Comparison of ENCODE assay signal across 8 cellular contexts in the genomic region with DNA sequence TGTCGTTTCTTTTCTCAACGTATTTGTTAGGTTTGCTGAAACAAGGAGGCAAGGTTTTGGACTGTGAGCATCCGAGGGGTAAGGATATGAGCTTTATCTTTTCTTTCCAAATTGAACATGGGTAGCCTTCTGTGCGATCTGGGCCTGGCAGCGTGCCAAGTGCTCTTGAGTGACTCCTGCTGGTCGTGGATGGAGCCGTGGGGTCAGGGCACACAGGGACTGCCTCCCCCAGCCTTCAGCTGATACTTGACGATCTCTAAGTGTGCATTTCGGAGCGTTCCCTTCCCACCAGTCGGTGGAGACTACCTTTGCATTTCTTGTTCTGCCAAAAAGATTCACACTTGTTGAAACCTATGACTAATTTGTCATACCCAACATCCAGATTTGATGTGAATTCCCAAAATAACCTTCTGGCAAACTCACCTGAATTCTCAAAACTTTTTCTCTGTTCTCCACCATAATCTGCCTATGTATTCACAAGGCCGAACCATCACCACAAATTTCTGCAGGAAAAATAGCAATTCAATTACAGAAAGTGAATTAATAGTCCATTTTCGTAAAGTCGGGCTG. TPM values are rescaled to one million over a fixed set of nuclear protein-coding genes. Genes with fewer than 3 reads are reported as not detected.
DNase-seq lines count a peak whose midpoint lies in the region; ATAC-seq and TF ChIP-seq lines count a peak whose summit lies in the region.

No MANE protein-coding gene starts in this region.

- peaks cover 3% of the 10 kb centered on the region for H3K9me3 Mint-ChIP-seq in activated CD8-positive, alpha-beta T cell treated with anti-CD3 and anti-CD28 coated beads, Interleukin-2, amount 10 ng/mL, durations not matched to agents 7 days and 5 days (ENCODE audit: insufficient read depth)

- H3K4me3 ChIP-seq in HL-60 (replicated peaks; ENCODE audit: insufficient read depth, low read length), result no peak overlapping the region

- no peak overlapping the region for H3K4me3 Mint-ChIP-seq in activated CD8-positive, alpha-beta T cell treated with anti-CD3 and anti-CD28 coated beads, Interleukin-2, amount 10 ng/mL, durations not matched to agents 7 days and 5 days

- peaks cover 15% of the 10 kb centered on the region for H3K36me3 Mint-ChIP-seq in activated CD8-positive, alpha-beta T cell treated with anti-CD3 and anti-CD28 coated beads, Interleukin-2, amount 10 ng/mL, durations not matched to agents 7 days and 5 days (ENCODE audit: low read depth)

- no peaks in the 10 kb centered on the region for H3K27me3 ChIP-seq in HL-60 (ENCODE audit: insufficient read depth, poor library complexity, severe bottlenecking)

- POLR2A ChIA-PET in activated CD8-positive, alpha-beta T cell treated with anti-CD3 and anti-CD28 coated beads, Interleukin-2, amount 10 ng/mL, durations not matched to agents 7 days and 5 days (lab: Charles Lee), result no interaction called here

- peaks cover 9% of the 10 kb centered on the region for H3K27me3 Mint-ChIP-seq in activated CD8-positive, alpha-beta T cell treated with anti-CD3 and anti-CD28 coated beads, Interleukin-2, amount 10 ng/mL, durations not matched to agents 7 days and 5 days (ENCODE audit: low read depth)

- peaks cover 32% of the 10 kb centered on the region for H3K4me1 Mint-ChIP-seq in activated CD8-positive, alpha-beta T cell treated with anti-CD3 and anti-CD28 coated beads, Interleukin-2, amount 10 ng/mL, durations not matched to agents 7 days and 5 days (ENCODE audit: low read depth)

- TF ChIP-seq CTCF in C4-2B (conservative IDR thresholded peaks at IDR 0.05) (peak; percentile 89), HL-60 (IDR thresholded peaks at IDR 0.05; ENCODE audit: insufficient read depth, low read length) (peak; percentile 13)

- no peak for ATAC-seq in activated CD8-positive, alpha-beta T cell treated with anti-CD3 and anti-CD28 coated beads, Interleukin-2, amount 10 ng/mL, durations not matched to agents 7 days and 5 days
- ATAC-seq in left lobe of liver (no peak), GM21825 (IDR thresholded peaks at IDR 0.05; ENCODE audit: unreplicated experiment) (no peak)

- CTCF ChIA-PET in activated CD8-positive, alpha-beta T cell treated with anti-CD3 and anti-CD28 coated beads, Interleukin-2, amount 10 ng/mL, durations not matched to agents 7 days and 5 days (lab: Charles Lee), result interaction anchor here (1.2 to 1.6 kb wide), 4 partner anchors 10 to 124 kb away, joined by 5 to 15 read pairs (median 8); no protein-coding TSS in a partner anchor

- H3K27ac ChIP-seq in C4-2B, result no peak overlapping the region
- no peak overlapping the region for H3K27ac ChIP-seq in HL-60 (replicated peaks)

- DNase-seq in HL-60 (ENCODE audit: low read depth in 1 of 2, low spot score in 1 of 2) (no peak), head of caudate nucleus (peak in 39 of 42 donors; percentile 16 to 80 (median 44)), left lobe of liver (ENCODE audit: low spot score) (no peak), AML-193 (lab: John Stamatoyannopoulos, UW) (no peak)
- peak; percentile 46 for DNase-seq in activated CD8-positive, alpha-beta T cell treated with anti-CD3 and anti-CD28 coated beads, Interleukin-2, amount 10 ng/mL, durations not matched to agents 7 days and 5 days
- peak; percentile 60 for DNase-seq in stimulated activated CD4-positive, alpha-beta T cell treated with anti-CD3 and anti-CD28 coated beads, Interleukin-1b, Interleukin-23, amount 100 ng/mL, for 48 hours

- peak overlapping the region; percentile 14 for H3K27ac Mint-ChIP-seq in activated CD8-positive, alpha-beta T cell treated with anti-CD3 and anti-CD28 coated beads, Interleukin-2, amount 10 ng/mL, durations not matched to agents 7 days and 5 days

- intact Hi-C loops in head of caudate nucleus (cut with DNase I), result no loop called here

RNA-seq across cellular contexts. Expression of a gene that starts 40.2 kb away (rescaled TPM):
- total RNA-seq in activated CD8-positive, alpha-beta T cell treated with anti-CD3 and anti-CD28 coated beads, Interleukin-2, amount 10 ng/mL, durations not matched to agents 7 days and 5 days, result under 1 TPM; 0.29 TPM
- total RNA-seq in left lobe of liver, result 0.45 TPM

Comparison
In these comparisons a context has a peak if more than half of its experiments do, and no peak if none do; other contexts are left out.
1. DNase-seq: peak in activated CD8-positive, alpha-beta T cell treated with anti-CD3 and anti-CD28 coated beads, Interleukin-2, amount 10 ng/mL, durations not matched to agents 7 days and 5 days (single experiment), head of caudate nucleus (39 of 42) and stimulated activated CD4-positive, alpha-beta T cell treated with anti-CD3 and anti-CD28 coated beads, Interleukin-1b, Interleukin-23, amount 100 ng/mL, for 48 hours (single experiment); none in HL-60 (0 of 2), left lobe of liver (single experiment) and AML-193 (0 of 2).